8 cellular contexts compared by ENCODE assay signal in the genomic region with DNA sequence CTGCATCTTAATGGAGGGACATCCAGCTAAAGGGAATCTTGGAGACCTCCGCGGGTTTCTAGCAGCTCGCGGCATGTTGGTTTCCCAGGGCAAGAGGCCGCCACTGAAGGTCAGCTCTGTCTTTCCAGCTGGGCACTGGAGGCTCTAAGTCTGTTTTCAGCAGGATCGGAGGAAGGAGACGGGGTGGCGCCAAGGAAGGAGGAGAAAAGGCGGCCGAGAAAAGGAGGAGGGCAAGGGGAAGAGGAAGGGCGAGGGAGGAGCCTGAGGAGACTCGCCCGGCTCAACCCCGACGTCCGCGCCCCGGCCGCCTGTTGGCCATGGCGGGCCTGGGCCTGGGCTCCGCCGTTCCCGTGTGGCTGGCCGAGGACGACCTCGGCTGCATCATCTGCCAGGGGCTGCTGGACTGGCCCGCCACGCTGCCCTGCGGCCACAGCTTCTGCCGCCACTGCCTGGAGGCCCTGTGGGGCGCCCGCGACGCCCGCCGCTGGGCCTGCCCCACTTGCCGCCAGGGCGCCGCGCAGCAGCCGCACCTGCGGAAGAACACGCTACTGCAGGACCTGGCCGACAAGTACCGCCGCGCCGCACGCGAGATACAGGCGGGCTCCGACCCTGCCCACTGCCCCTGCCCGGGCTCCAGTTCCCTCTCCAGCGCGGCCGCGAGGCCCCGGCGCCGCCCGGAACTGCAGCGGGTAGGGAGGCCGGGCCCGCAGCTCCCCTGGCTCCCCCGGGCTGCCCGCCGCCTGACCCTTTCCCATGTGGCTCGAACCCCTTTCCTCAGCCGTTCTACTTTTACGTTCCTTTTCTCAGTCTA. TPM values are rescaled to one million over a fixed set of nuclear protein-coding genes. Genes with fewer than 3 reads are reported as not detected.
DNase-seq lines count a peak whose midpoint lies in the region; ATAC-seq, FAIRE-seq and TF ChIP-seq lines count a peak whose summit lies in the region.

A gene with protein sequence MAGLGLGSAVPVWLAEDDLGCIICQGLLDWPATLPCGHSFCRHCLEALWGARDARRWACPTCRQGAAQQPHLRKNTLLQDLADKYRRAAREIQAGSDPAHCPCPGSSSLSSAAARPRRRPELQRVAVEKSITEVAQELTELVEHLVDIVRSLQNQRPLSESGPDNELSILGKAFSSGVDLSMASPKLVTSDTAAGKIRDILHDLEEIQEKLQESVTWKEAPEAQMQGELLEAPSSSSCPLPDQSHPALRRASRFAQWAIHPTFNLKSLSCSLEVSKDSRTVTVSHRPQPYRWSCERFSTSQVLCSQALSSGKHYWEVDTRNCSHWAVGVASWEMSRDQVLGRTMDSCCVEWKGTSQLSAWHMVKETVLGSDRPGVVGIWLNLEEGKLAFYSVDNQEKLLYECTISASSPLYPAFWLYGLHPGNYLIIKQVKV (plus strand): TSS at position 283 of the 811 bp plus-strand sequence. CDS start 35 bp downstream, at position 318.

- H3K9me3 ChIP-seq in A549 = peaks cover 11% of the 10 kb centered on the region

- peaks cover 10% of the 10 kb centered on the region for H3K4me1 ChIP-seq in A549

- peak; percentile 99 for TF ChIP-seq POLR2A in A549 (IDR thresholded peaks at IDR 0.05; ENCODE audit: low read length)

- TF ChIP-seq RAD21 in A549 (conservative IDR thresholded peaks at IDR 0.05 in 1 of 2, IDR thresholded peaks at IDR 0.05 in 1 of 2) = peak; percentile 11 to 16; a peak in 1 of 5 replicates

- TF ChIP-seq CTCF in A549 (IDR thresholded peaks at IDR 0.05) (no peak), epithelial cell of proximal tubule (conservative IDR thresholded peaks at IDR 0.05; ENCODE audit: low read depth, low read length) (peak; percentile 13)

- TF ChIP-seq EP300 in A549 (IDR thresholded peaks at IDR 0.05) = no peak

- H3K4me3 ChIP-seq in A549 (peak within 1 kb of the TSS; percentile 60), epithelial cell of proximal tubule (ENCODE audit: low read depth, low read length) (peak within 1 kb of the TSS; percentile 78)

- DNase-seq in A549 (ENCODE audit: low read depth in 1 of 2, low spot score in 1 of 2) (peak; percentile 95), NOMO-1 (lab: John Stamatoyannopoulos, UW; ENCODE audit: unreplicated experiment in 2 of 2) (peak; percentile 81), epithelial cell of proximal tubule (ENCODE audit: low read depth) (no peak), mucosa of gallbladder (ENCODE audit: low spot score) (peak; percentile 85)
- DNase-seq in activated T-cell treated with anti-CD3 and anti-CD28 coated beads, Interleukin-2, amount 50 U/mL, for 1 hour = peak; percentile 69
- peak; percentile 17 for DNase-seq in stimulated activated CD8-positive, alpha-beta memory T cell treated with anti-CD3 and anti-CD28 coated beads, Interleukin-7, amount 100 ng/mL, for 24 hours (ENCODE audit: low read depth)

- under 1% methylated on average over 45 of the region's 70 CpGs for WGBS in A549 (ENCODE audit: missing lambda C conversion rate)

- ATAC-seq in A549 = peak; percentile 94 to 95
- ATAC-seq in GM18517 (IDR thresholded peaks at IDR 0.05; ENCODE audit: unreplicated experiment) = peak; percentile 53
- ATAC-seq in HG03095 (IDR thresholded peaks at IDR 0.05; ENCODE audit: unreplicated experiment) = peak; percentile 57

- no peak for FAIRE-seq in A549 (lab: Jason Lieb, UNC)

- peak within 1 kb of the TSS; percentile 74 for H3K4me2 ChIP-seq in A549

- peak within 1 kb of the TSS; percentile 84 to 91 for H3K27ac ChIP-seq in A549

- POLR2A ChIA-PET in A549 (lab: Yijun Ruan, JAX) = interaction anchor here (0.6 to 2.6 kb wide), 12 partner anchors 10 to 235 kb away, joined by 3 to 15 read pairs (median 4); a partner anchor contains a TSS

- CTCF ChIA-PET in A549 (lab: Yijun Ruan, JAX) = interaction anchor here (0.7 to 2.3 kb wide), 17 partner anchors 11 to 554 kb away, joined by 3 to 9 read pairs (median 4); a partner anchor contains a TSS

TF ChIP-seq in A549, 52 proteins besides CTCF, POLR2A, EP300 and RAD21 (continues in another document):
- TF ChIP-seq ZSCAN20 (CRISPR knock-in tag; IDR thresholded peaks at IDR 0.05) (no peak), JUN (IDR thresholded peaks at IDR 0.05) (peak; percentile 95 to 99), ESRRA (IDR thresholded peaks at IDR 0.05; ENCODE audit: borderline replicate concordance, low read length) (no peak), HDAC2 (IDR thresholded peaks at IDR 0.05) (no peak), CHD2 (IDR thresholded peaks at IDR 0.05; ENCODE audit: low read length, partially characterized antibody) (peak; percentile 28), CBX8 (IDR thresholded peaks at IDR 0.05) (no peak), MYC (IDR thresholded peaks at IDR 0.05; ENCODE audit: borderline replicate concordance, low read length) (peak; percentile 91), TFCP2L1 (CRISPR knock-in tag; IDR thresholded peaks at IDR 0.05) (no peak), GATA3 (IDR thresholded peaks at IDR 0.05; ENCODE audit: borderline replicate concordance) (peak; percentile 42; the same call in 1 of the 2 replicates), RFX5 (IDR thresholded peaks at IDR 0.05) (no peak), CHD4 (IDR thresholded peaks at IDR 0.05; ENCODE audit: borderline replicate concordance) (no peak), HOXB5 (CRISPR knock-in tag; IDR thresholded peaks at IDR 0.05) (peak; percentile 81), CEBPB (IDR thresholded peaks at IDR 0.05) (no peak), EHMT2 (IDR thresholded peaks at IDR 0.05; ENCODE audit: low read depth) (no peak), MAZ (IDR thresholded peaks at IDR 0.05; ENCODE audit: borderline replicate concordance, low read depth, low read length) (0 out of 2 replicates have a peak, but pooled peaks have one; percentile 31), JUNB (IDR thresholded peaks at IDR 0.05) (no peak), NPAS2 (CRISPR knock-in tag; IDR thresholded peaks at IDR 0.05; ENCODE audit: borderline replicate concordance) (no peak; the same call in 1 of the 2 replicates)
- TF ChIP-seq, protein P1, sequence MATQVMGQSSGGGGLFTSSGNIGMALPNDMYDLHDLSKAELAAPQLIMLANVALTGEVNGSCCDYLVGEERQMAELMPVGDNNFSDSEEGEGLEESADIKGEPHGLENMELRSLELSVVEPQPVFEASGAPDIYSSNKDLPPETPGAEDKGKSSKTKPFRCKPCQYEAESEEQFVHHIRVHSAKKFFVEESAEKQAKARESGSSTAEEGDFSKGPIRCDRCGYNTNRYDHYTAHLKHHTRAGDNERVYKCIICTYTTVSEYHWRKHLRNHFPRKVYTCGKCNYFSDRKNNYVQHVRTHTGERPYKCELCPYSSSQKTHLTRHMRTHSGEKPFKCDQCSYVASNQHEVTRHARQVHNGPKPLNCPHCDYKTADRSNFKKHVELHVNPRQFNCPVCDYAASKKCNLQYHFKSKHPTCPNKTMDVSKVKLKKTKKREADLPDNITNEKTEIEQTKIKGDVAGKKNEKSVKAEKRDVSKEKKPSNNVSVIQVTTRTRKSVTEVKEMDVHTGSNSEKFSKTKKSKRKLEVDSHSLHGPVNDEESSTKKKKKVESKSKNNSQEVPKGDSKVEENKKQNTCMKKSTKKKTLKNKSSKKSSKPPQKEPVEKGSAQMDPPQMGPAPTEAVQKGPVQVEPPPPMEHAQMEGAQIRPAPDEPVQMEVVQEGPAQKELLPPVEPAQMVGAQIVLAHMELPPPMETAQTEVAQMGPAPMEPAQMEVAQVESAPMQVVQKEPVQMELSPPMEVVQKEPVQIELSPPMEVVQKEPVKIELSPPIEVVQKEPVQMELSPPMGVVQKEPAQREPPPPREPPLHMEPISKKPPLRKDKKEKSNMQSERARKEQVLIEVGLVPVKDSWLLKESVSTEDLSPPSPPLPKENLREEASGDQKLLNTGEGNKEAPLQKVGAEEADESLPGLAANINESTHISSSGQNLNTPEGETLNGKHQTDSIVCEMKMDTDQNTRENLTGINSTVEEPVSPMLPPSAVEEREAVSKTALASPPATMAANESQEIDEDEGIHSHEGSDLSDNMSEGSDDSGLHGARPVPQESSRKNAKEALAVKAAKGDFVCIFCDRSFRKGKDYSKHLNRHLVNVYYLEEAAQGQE (IDR thresholded peaks at IDR 0.05) = no peak
- TF ChIP-seq, protein P2, sequence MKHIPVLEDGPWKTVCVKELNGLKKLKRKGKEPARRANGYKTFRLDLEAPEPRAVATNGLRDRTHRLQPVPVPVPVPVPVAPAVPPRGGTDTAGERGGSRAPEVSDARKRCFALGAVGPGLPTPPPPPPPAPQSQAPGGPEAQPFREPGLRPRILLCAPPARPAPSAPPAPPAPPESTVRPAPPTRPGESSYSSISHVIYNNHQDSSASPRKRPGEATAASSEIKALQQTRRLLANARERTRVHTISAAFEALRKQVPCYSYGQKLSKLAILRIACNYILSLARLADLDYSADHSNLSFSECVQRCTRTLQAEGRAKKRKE (CRISPR knock-in tag; IDR thresholded peaks at IDR 0.05; ENCODE audit: low read depth) = peak; percentile 56; the same call in 1 of the 2 replicates
- TF ChIP-seq, protein P3, sequence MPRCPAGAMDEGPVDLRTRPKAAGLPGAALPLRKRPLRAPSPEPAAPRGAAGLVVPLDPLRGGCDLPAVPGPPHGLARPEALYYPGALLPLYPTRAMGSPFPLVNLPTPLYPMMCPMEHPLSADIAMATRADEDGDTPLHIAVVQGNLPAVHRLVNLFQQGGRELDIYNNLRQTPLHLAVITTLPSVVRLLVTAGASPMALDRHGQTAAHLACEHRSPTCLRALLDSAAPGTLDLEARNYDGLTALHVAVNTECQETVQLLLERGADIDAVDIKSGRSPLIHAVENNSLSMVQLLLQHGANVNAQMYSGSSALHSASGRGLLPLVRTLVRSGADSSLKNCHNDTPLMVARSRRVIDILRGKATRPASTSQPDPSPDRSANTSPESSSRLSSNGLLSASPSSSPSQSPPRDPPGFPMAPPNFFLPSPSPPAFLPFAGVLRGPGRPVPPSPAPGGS (IDR thresholded peaks at IDR 0.05) = peak; percentile 97; the same call in 2 of the 3 replicates
- TF ChIP-seq, protein P4, sequence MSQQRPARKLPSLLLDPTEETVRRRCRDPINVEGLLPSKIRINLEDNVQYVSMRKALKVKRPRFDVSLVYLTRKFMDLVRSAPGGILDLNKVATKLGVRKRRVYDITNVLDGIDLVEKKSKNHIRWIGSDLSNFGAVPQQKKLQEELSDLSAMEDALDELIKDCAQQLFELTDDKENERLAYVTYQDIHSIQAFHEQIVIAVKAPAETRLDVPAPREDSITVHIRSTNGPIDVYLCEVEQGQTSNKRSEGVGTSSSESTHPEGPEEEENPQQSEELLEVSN (IDR thresholded peaks at IDR 0.05; ENCODE audit: borderline replicate concordance, low read depth) = peak; percentile 10; the same call in 1 of the 2 replicates

RNA-seq across cellular contexts. Expression of the gene that starts here (rescaled TPM):
- polyA plus RNA-seq in A549 (2011; rRNA removed) (35.0 and 43.1 TPM in 2 replicates), A549 (2017; fragmentation: RNase III; extraction: RNeasy Plus Mini Kit Qiagen cat#74134 plus additional on column Dnase treatment) (23.1 to 25.8 TPM (median 24.7 TPM) in 3 replicates)
- polyA plus RNA-seq in A549 (2012; cell fraction: cytosol; rRNA removed) = 26.1 and 35.3 TPM in 2 replicates
- 18.7 and 21.8 TPM in 2 replicates for polyA plus RNA-seq in A549 (2012; cell fraction: nucleus; rRNA removed)
- polyA minus RNA-seq in A549 (2011; rRNA and poly(A)+ RNA removed) = 19.1 and 20.7 TPM in 2 replicates
- total RNA-seq in epithelial cell of proximal tubule (12.2 and 15.3 TPM in 2 replicates), mucosa of gallbladder (22.3 TPM)
